8 cellular contexts compared by ENCODE assay signal in genomic region chr11:10735532-10736465, GRCh38. TPM values are rescaled to one million over a fixed set of nuclear protein-coding genes. Genes with fewer than 3 reads are reported as not detected.
A peak's percentile ranks its signal among the peaks of the same experiment; 100 is the strongest.
DNase-seq lines count a peak whose midpoint lies in the region; ATAC-seq and TF ChIP-seq lines count a peak whose summit lies in the region.

No MANE protein-coding gene starts in this region.

- H3K9me3 ChIP-seq in OCI-LY3 (ENCODE audit: insufficient read depth, low read length): no peaks in the 10 kb centered on the region
- no peaks in the 10 kb centered on the region for H3K9me3 ChIP-seq in mucosa of descending colon

- H3K27me3 ChIP-seq in OCI-LY3 (ENCODE audit: low read depth, low read length): no peaks in the 10 kb centered on the region

- H3K4me3 ChIP-seq in OCI-LY3 (ENCODE audit: low read length) (peak overlapping the region; percentile 75), mucosa of descending colon (no peak overlapping the region)

- peak overlapping the region; percentile 86 for H3K4me2 ChIP-seq in OCI-LY3 (ENCODE audit: low read length)

- ATAC-seq in GM21576 (IDR thresholded peaks at IDR 0.05; ENCODE audit: unreplicated experiment) (peak; percentile 95), mucosa of descending colon (peak; percentile 99)

- TF ChIP-seq CTCF in OCI-LY3 (IDR thresholded peaks at IDR 0.05; ENCODE audit: low read depth, low read length): peak; percentile 96
- TF ChIP-seq CTCF in mucosa of descending colon (IDR thresholded peaks at IDR 0.05): peak; percentile 93

- intact Hi-C loops in mucosa of descending colon (cut with DNase I, micrococcal nuclease): loop anchor here in 1 of 2 donors (5.0 to 10.0 kb wide), 2 partner anchors 221 to 328 kb away; no protein-coding TSS in a partner anchor

- peak; percentile 75 for DNase-seq in DMS 273 treated with DMSO at 0.1 percent for 48 hours (lab: John Stamatoyannopoulos, UW)
- peak; percentile 74 for DNase-seq in HuH-7.5 (ENCODE audit: low spot score)
- peak; percentile 83 for DNase-seq in activated T-cell treated with anti-CD3 and anti-CD28 coated beads for 24 hours (ENCODE audit: low read depth)
- DNase-seq in epithelial cell of prostate (ENCODE audit: low read depth, low spot score): peak; percentile 83
- DNase-seq in mucosa of descending colon: peak; percentile 93 to 96 (median 94)
- peak; percentile 69 to 75 for DNase-seq in stimulated activated CD8-positive, alpha-beta memory T cell treated with anti-CD3 and anti-CD28 coated beads, Interleukin-2, amount 100 ng/mL, for 1 hour (ENCODE audit: low read depth in 2 of 2)

- peak overlapping the region; percentile 74 for H2AFZ ChIP-seq in OCI-LY3 (ENCODE audit: low read depth, low read length)

- H3K4me1 ChIP-seq in OCI-LY3 (ENCODE audit: low read length): peaks cover 5% of the 10 kb centered on the region; the same call in 1 of the 2 replicates
- peaks cover 8% of the 10 kb centered on the region for H3K4me1 ChIP-seq in mucosa of descending colon (ENCODE audit: low read depth)

- H3K27ac ChIP-seq in OCI-LY3 (ENCODE audit: low read length) (no peak overlapping the region), epithelial cell of prostate (peak overlapping the region; percentile 83)

- peak overlapping the region; percentile 53 for H3K9ac ChIP-seq in OCI-LY3 (ENCODE audit: low read length)

- no peaks in the 10 kb centered on the region for H3K36me3 ChIP-seq in OCI-LY3 (replicated peaks; ENCODE audit: low read depth, low read length)
- H3K36me3 ChIP-seq in mucosa of descending colon (ENCODE audit: low read depth): no peaks in the 10 kb centered on the region

- no peaks in the 10 kb centered on the region for H4K20me1 ChIP-seq in OCI-LY3 (ENCODE audit: insufficient read depth, low read length)

- H3K79me2 ChIP-seq in OCI-LY3 (ENCODE audit: low read length): no peaks in the 10 kb centered on the region

RNA-seq across cellular contexts. Expression of gene CTR9, which starts 15.2 kb away (rescaled TPM):
- total RNA-seq in mucosa of descending colon: 10 to 100 TPM; 27.1 to 30.9 (median 27.4) TPM

RNA-seq across cellular contexts. Expression of gene IRAG1, which starts 42.2 kb away (rescaled TPM):
- total RNA-seq in mucosa of descending colon: 100 to 1,000 TPM in 1 of 3 donors, 10 to 100 TPM in 1, 1 to 10 TPM in 1; 7.5 to 134 (median 15.4) TPM
